In the genomic region with DNA sequence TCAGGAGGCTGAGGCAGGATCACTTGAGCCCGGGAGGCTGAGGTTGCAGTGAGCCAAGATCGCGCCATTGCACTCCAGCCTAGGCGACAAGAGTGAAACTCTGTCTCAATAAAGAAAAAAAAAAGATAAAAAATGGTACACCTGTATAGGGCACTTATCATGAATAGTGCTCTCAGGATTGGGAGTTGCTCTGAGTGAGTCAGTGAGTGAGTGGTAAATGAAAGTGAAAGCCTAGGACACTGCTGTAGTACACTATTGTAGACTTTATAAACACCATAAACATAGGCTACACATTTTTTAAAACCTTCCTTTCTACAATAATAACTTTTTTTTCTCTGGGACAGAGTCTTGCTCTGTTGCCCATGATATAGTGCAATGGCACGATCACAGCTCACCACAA, we compare ENCODE assay signal across 14 cellular contexts. TPM values are rescaled to one million over a fixed set of nuclear protein-coding genes. Genes with fewer than 3 reads are reported as not detected.
DNase-seq lines count a peak whose midpoint lies in the region; ATAC-seq lines count a peak whose summit lies in the region.
"Had no signal": no experiment of that assay in that cellular context is flagged by ENCODE, and none has a peak within 500 bp of the region (broad histone marks: within the 10 kb centered on the region; RNA-seq: fewer than 3 reads in every experiment).

No MANE protein-coding gene starts in this region.

- DNase-seq in activated naive CD4-positive, alpha-beta T cell treated with anti-CD3 and anti-CD28 coated beads, Interleukin-2, amount 10 ng/mL, durations not matched to agents 7 days and 5 days: peak; percentile 23
- no peak for DNase-seq in activated naive CD4-positive, alpha-beta T cell treated with Interleukin-2 at 50 U/mL for 16 hours
- DNase-seq in activated naive CD8-positive, alpha-beta T cell treated with anti-CD3 and anti-CD28 coated beads, Interleukin-2, amount 50 U/mL, for 24 hours: no peak
- DNase-seq in stimulated activated naive CD8-positive, alpha-beta T cell treated with anti-CD3 and anti-CD28 coated beads, Interleukin-15, amount 100 ng/mL, for 72 hours: no peak
- DNase-seq in left cardiac atrium: no peak
- DNase-seq in putamen (ENCODE audit: low spot score): no peak
- DNase-seq: anterior cingulate cortex; NCI-H146; NCI-H526; posterior cingulate gyrus; stimulated activated CD4-positive, alpha-beta T cell treated with anti-CD3 and anti-CD28 coated beads, Interleukin-1b, Interleukin-23, amount 100 ng/mL, for 48 hours; T-helper 9 cell had no signal

- ATAC-seq in HG02642 (IDR thresholded peaks at IDR 0.05; ENCODE audit: poor library complexity, unreplicated experiment): peak; percentile 65
- ATAC-seq in activated naive CD8-positive, alpha-beta T cell treated with anti-CD3 and anti-CD28 coated beads, Interleukin-2, amount 50 U/mL, for 24 hours: peak; percentile 84
- peak; percentile 88 for ATAC-seq in stimulated activated naive CD8-positive, alpha-beta T cell treated with anti-CD3 and anti-CD28 coated beads, Interleukin-15, amount 100 ng/mL, for 72 hours
- no peak for ATAC-seq in left cardiac atrium
- ATAC-seq in HG03196 (IDR thresholded peaks at IDR 0.05; ENCODE audit: unreplicated experiment): no peak

- intact Hi-C loops in left cardiac atrium (cut with DNase I): no loop called here

- CTCF ChIA-PET in activated naive CD4-positive, alpha-beta T cell treated with anti-CD3 and anti-CD28 coated beads, Interleukin-2, amount 10 ng/mL, durations not matched to agents 7 days and 5 days (lab: Charles Lee): interaction anchor here (0.5 to 1.5 kb wide), 3 partner anchors 8 to 206 kb away, joined by 3 to 5 read pairs (median 3); no protein-coding TSS in a partner anchor

- no peaks in the 10 kb centered on the region for H3K9me3 Mint-ChIP-seq in activated naive CD4-positive, alpha-beta T cell treated with anti-CD3 and anti-CD28 coated beads, Interleukin-2, amount 10 ng/mL, durations not matched to agents 7 days and 5 days
- no peaks in the 10 kb centered on the region for H3K9me3 Mint-ChIP-seq in activated naive CD8-positive, alpha-beta T cell treated with anti-CD3 and anti-CD28 coated beads, Interleukin-2, amount 50 U/mL, for 24 hours
- no peaks in the 10 kb centered on the region for H3K9me3 Mint-ChIP-seq in stimulated activated naive CD8-positive, alpha-beta T cell treated with anti-CD3 and anti-CD28 coated beads, Interleukin-15, amount 100 ng/mL, for 72 hours

- peaks cover 17% of the 10 kb centered on the region for H3K4me1 Mint-ChIP-seq in activated naive CD4-positive, alpha-beta T cell treated with anti-CD3 and anti-CD28 coated beads, Interleukin-2, amount 10 ng/mL, durations not matched to agents 7 days and 5 days
- no peaks in the 10 kb centered on the region for H3K4me1 Mint-ChIP-seq in activated naive CD8-positive, alpha-beta T cell treated with anti-CD3 and anti-CD28 coated beads, Interleukin-2, amount 50 U/mL, for 24 hours
- peaks cover 12% of the 10 kb centered on the region for H3K4me1 Mint-ChIP-seq in stimulated activated naive CD8-positive, alpha-beta T cell treated with anti-CD3 and anti-CD28 coated beads, Interleukin-15, amount 100 ng/mL, for 72 hours

- H3K27me3 Mint-ChIP-seq in activated naive CD4-positive, alpha-beta T cell treated with anti-CD3 and anti-CD28 coated beads, Interleukin-2, amount 10 ng/mL, durations not matched to agents 7 days and 5 days: no peaks in the 10 kb centered on the region
- H3K27me3 Mint-ChIP-seq in activated naive CD8-positive, alpha-beta T cell treated with anti-CD3 and anti-CD28 coated beads, Interleukin-2, amount 50 U/mL, for 24 hours: no peaks in the 10 kb centered on the region
- H3K27me3 Mint-ChIP-seq in stimulated activated naive CD8-positive, alpha-beta T cell treated with anti-CD3 and anti-CD28 coated beads, Interleukin-15, amount 100 ng/mL, for 72 hours: no peaks in the 10 kb centered on the region

- H3K27ac Mint-ChIP-seq in activated naive CD4-positive, alpha-beta T cell treated with anti-CD3 and anti-CD28 coated beads, Interleukin-2, amount 10 ng/mL, durations not matched to agents 7 days and 5 days: peak overlapping the region; percentile 76
- no peak overlapping the region for H3K27ac Mint-ChIP-seq in activated naive CD8-positive, alpha-beta T cell treated with anti-CD3 and anti-CD28 coated beads, Interleukin-2, amount 50 U/mL, for 24 hours
- H3K27ac Mint-ChIP-seq in stimulated activated naive CD8-positive, alpha-beta T cell treated with anti-CD3 and anti-CD28 coated beads, Interleukin-15, amount 100 ng/mL, for 72 hours: no peak overlapping the region

- H3K36me3 Mint-ChIP-seq in activated naive CD4-positive, alpha-beta T cell treated with anti-CD3 and anti-CD28 coated beads, Interleukin-2, amount 10 ng/mL, durations not matched to agents 7 days and 5 days: peaks cover 19% of the 10 kb centered on the region
- peaks cover 9% of the 10 kb centered on the region for H3K36me3 Mint-ChIP-seq in activated naive CD8-positive, alpha-beta T cell treated with anti-CD3 and anti-CD28 coated beads, Interleukin-2, amount 50 U/mL, for 24 hours (ENCODE audit: low read depth)

- no peak overlapping the region for H3K4me3 Mint-ChIP-seq in activated naive CD4-positive, alpha-beta T cell treated with anti-CD3 and anti-CD28 coated beads, Interleukin-2, amount 10 ng/mL, durations not matched to agents 7 days and 5 days
- no peak overlapping the region for H3K4me3 Mint-ChIP-seq in activated naive CD8-positive, alpha-beta T cell treated with anti-CD3 and anti-CD28 coated beads, Interleukin-2, amount 50 U/mL, for 24 hours
- no peak overlapping the region for H3K4me3 Mint-ChIP-seq in stimulated activated naive CD8-positive, alpha-beta T cell treated with anti-CD3 and anti-CD28 coated beads, Interleukin-15, amount 100 ng/mL, for 72 hours

RNA-seq across cellular contexts. Expression of a gene that starts 16.8 kb away (rescaled TPM):
- 1 to 10 TPM; 8.3 to 9.2 TPM for total RNA-seq in left cardiac atrium

Comparison
In these comparisons a context has a peak if more than half of its experiments do, and no peak if none do; other contexts are left out.
1. ATAC-seq: peak in HG02642 (single experiment), activated naive CD8-positive, alpha-beta T cell treated with anti-CD3 and anti-CD28 coated beads, Interleukin-2, amount 50 U/mL, for 24 hours (single experiment) and stimulated activated naive CD8-positive, alpha-beta T cell treated with anti-CD3 and anti-CD28 coated beads, Interleukin-15, amount 100 ng/mL, for 72 hours (single experiment); none in left cardiac atrium (0 of 2) and HG03196 (single experiment).